Comparison of ENCODE assay signal across 2 cellular contexts in genomic region chr5:14147210-14147609, GRCh38.
TF ChIP-seq lines count a peak whose summit lies in the region.

No MANE protein-coding gene starts in this region.

TF ChIP-seq in SK-N-SH, 30 proteins besides CTCF, POLR2A, EP300 and RAD21 (continued from another document):
- no peak for TF ChIP-seq USF2 (IDR thresholded peaks at IDR 0.05; ENCODE audit: borderline replicate concordance, low read depth, low read length)
- no peak for TF ChIP-seq TEAD4 (IDR thresholded peaks at IDR 0.05; ENCODE audit: borderline replicate concordance, insufficient read depth)
- TF ChIP-seq, protein P1, sequence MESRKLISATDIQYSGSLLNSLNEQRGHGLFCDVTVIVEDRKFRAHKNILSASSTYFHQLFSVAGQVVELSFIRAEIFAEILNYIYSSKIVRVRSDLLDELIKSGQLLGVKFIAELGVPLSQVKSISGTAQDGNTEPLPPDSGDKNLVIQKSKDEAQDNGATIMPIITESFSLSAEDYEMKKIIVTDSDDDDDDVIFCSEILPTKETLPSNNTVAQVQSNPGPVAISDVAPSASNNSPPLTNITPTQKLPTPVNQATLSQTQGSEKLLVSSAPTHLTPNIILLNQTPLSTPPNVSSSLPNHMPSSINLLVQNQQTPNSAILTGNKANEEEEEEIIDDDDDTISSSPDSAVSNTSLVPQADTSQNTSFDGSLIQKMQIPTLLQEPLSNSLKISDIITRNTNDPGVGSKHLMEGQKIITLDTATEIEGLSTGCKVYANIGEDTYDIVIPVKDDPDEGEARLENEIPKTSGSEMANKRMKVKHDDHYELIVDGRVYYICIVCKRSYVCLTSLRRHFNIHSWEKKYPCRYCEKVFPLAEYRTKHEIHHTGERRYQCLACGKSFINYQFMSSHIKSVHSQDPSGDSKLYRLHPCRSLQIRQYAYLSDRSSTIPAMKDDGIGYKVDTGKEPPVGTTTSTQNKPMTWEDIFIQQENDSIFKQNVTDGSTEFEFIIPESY (IDR thresholded peaks at IDR 0.05; ENCODE audit: borderline replicate concordance, low read depth) = no peak
- no peak for TF ChIP-seq TAF1 (IDR thresholded peaks at IDR 0.05; ENCODE audit: borderline replicate concordance, low read depth, low read length)
- no peak for TF ChIP-seq GABPA (IDR thresholded peaks at IDR 0.05; ENCODE audit: low read depth)

TF ChIP-seq in SK-N-SH treated with all-trans-retinoic acid at 6 μM for 48 hours, 23 proteins besides CTCF, POLR2A, EP300 and RAD21 (continued from another document):
- TF ChIP-seq POU6F1 (CRISPR knock-in tag; IDR thresholded peaks at IDR 0.05; ENCODE audit: borderline replicate concordance, low read depth) (no peak), RARB (CRISPR knock-in tag; IDR thresholded peaks at IDR 0.05) (no peak), SNAI2 (CRISPR knock-in tag; IDR thresholded peaks at IDR 0.05) (no peak), ZNF8 (CRISPR knock-in tag; IDR thresholded peaks at IDR 0.05) (no peak), TCF4 (CRISPR knock-in tag; IDR thresholded peaks at IDR 0.05; ENCODE audit: borderline replicate concordance) (no peak), ZFP3 (CRISPR knock-in tag; IDR thresholded peaks at IDR 0.05) (no peak)
